ENCODE assay signal across 8 cellular contexts in genomic region chr2:187658952-187659525, GRCh38.
DNase-seq lines count a peak whose midpoint lies in the region; ATAC-seq and TF ChIP-seq lines count a peak whose summit lies in the region.

No MANE protein-coding gene starts in this region.

- intact Hi-C loops in PC-3 (cut with micrococcal nuclease): loop anchor here (1.0 to 2.0 kb wide), 2 partner anchors 184 to 852 kb away; no protein-coding TSS in a partner anchor

- H3K27ac Mint-ChIP-seq in naive thymus-derived CD8-positive, alpha-beta T cell: no peak overlapping the region

- no peak overlapping the region for H2AFZ ChIP-seq in PC-3 (ENCODE audit: low read length)

- CTCF ChIA-PET in PC-3 (lab: Charles Lee): interaction anchor here (0.5 kb wide), 2 partner anchors 184 to 653 kb away, joined by 3 read pairs; no protein-coding TSS in a partner anchor

- no peak overlapping the region for H3K27ac ChIP-seq in PC-3 (ENCODE audit: low read length)

- no TSS peak for BruUV-seq in PC-3 (replicated peaks; lab: Mats Ljungman, UMichigan)

- no peaks in the 10 kb centered on the region for H3K9me3 ChIP-seq in PC-3 (ENCODE audit: low read length)

- H3K4me2 ChIP-seq in PC-3 (ENCODE audit: low read length): no peak overlapping the region

- no peaks in the 10 kb centered on the region for H3K9me2 ChIP-seq in PC-3 (replicated peaks; ENCODE audit: low read length)

- no peak overlapping the region for H3K4me3 Mint-ChIP-seq in naive thymus-derived CD8-positive, alpha-beta T cell

- H3K4me1 ChIP-seq in PC-3 (ENCODE audit: insufficient read depth, low read length): no peaks in the 10 kb centered on the region

- peak; percentile 16 for DNase-seq in AG08396 (ENCODE audit: low spot score)
- peak; percentile 6 for DNase-seq in H4 (ENCODE audit: low spot score)
- DNase-seq in PC-3: peak; percentile 51
- DNase-seq in foreskin fibroblast: peak in 1 of 2 donors; percentile 40
- no peak for DNase-seq in NCI-H2227 treated with DMSO at 0.1 percent for 48 hours (lab: John Stamatoyannopoulos, UW)
- DNase-seq in naive thymus-derived CD8-positive, alpha-beta T cell: no peak
- DNase-seq in activated CD4-positive, alpha-beta T cell treated with anti-CD3 and anti-CD28 coated beads for 1 hour: no peak
- no peak for DNase-seq in NCI-H226

- peaks cover 0 to 8% (median 0%) of the 10 kb centered on the region in 9 donors for H3K9me3 Mint-ChIP-seq in naive thymus-derived CD8-positive, alpha-beta T cell

- H3K4me1 Mint-ChIP-seq in naive thymus-derived CD8-positive, alpha-beta T cell: no peaks in the 10 kb centered on the region

- no peaks in the 10 kb centered on the region for H3F3A ChIP-seq in PC-3 (ENCODE audit: low read length, unreplicated experiment)

- 0 out of 2 replicates have a peak, but pooled peaks cover 4% of the 10 kb centered on the region for H3K27me3 ChIP-seq in PC-3 (ENCODE audit: low read length)

- H3K9ac ChIP-seq in PC-3 (ENCODE audit: low read length): no peak overlapping the region

- POLR2A ChIA-PET in PC-3 (lab: Charles Lee; ENCODE audit: unreplicated experiment): no interaction called here
- POLR2A ChIA-PET in naive thymus-derived CD8-positive, alpha-beta T cell (lab: Charles Lee): no interaction called here

- H4K20me1 ChIP-seq in PC-3 (ENCODE audit: low read length): no peaks in the 10 kb centered on the region

- peaks cover 0 to 4% (median 0%) of the 10 kb centered on the region in 5 donors for H3K27me3 Mint-ChIP-seq in naive thymus-derived CD8-positive, alpha-beta T cell

- ATAC-seq in PC-3: peak; percentile 86
- no peak for ATAC-seq in naive thymus-derived CD8-positive, alpha-beta T cell

- H3K36me3 ChIP-seq in PC-3 (ENCODE audit: low read depth, low read length): no peaks in the 10 kb centered on the region

- H3K4me3 ChIP-seq in PC-3 (ENCODE audit: low read length): no peak overlapping the region
- no peak overlapping the region for H3K4me3 ChIP-seq in foreskin fibroblast (ENCODE audit: low read depth in 1 of 2, low read length in 2 of 2)

- H3K36me3 Mint-ChIP-seq in naive thymus-derived CD8-positive, alpha-beta T cell: no peaks in the 10 kb centered on the region

- H3K79me2 ChIP-seq in PC-3 (ENCODE audit: low read length): no peaks in the 10 kb centered on the region

- TF ChIP-seq CTCF in PC-3 (conservative IDR thresholded peaks at IDR 0.05; ENCODE audit: low read depth, low read length) (peak; percentile 63), foreskin fibroblast (IDR thresholded peaks at IDR 0.05; ENCODE audit: low read depth, low read length) (peak; percentile 53)

Comparison
In these comparisons a context has a peak if more than half of its experiments do, and no peak if none do; other contexts are left out.
1. DNase-seq: peak in AG08396 (single experiment), H4 (single experiment) and PC-3 (single experiment); none in NCI-H2227 treated with DMSO at 0.1 percent for 48 hours (single experiment), naive thymus-derived CD8-positive, alpha-beta T cell (0 of 10), activated CD4-positive, alpha-beta T cell treated with anti-CD3 and anti-CD28 coated beads for 1 hour (single experiment) and NCI-H226 (single experiment).